ENCODE assay signal across 27 cellular contexts in the genomic region with DNA sequence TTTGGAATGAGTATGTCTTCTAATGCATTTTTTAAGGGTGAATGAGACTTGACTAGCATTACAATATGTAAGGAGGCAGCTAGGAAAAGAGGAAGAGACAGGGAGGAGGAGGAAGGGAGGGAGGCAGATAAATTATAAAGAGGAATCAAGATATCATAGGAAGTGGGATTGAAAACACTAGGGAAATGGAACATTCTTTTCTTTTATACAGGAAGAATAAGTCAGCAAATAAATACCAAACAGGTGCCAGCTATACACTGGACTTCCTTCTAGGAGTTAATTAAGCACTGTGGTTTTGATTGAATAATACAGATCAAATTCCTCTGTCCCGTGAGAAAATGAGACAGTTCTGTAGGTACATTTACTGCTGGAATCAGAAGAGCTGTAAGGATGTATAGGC.
"Had no signal": no experiment of that assay in that cellular context is flagged by ENCODE, and none has a peak within 500 bp of the region (broad histone marks: within the 10 kb centered on the region; RNA-seq: fewer than 3 reads in every experiment).

No MANE protein-coding gene starts in this region.

- H3K36me3 ChIP-seq: adrenal gland, ascending aorta, breast epithelium, esophagus squamous epithelium, gastroesophageal sphincter, heart left ventricle, WERI-Rb-1 had no signal

- H3K27ac ChIP-seq: adrenal gland, ascending aorta, breast epithelium, coronary artery, epithelial cell of prostate, esophagus squamous epithelium, gastroesophageal sphincter, heart left ventricle, WERI-Rb-1 had no signal

- H3K9me3 ChIP-seq: adrenal gland, ascending aorta had no signal

- H3K4me1 ChIP-seq: adrenal gland, ascending aorta, breast epithelium, esophagus squamous epithelium, gastroesophageal sphincter, heart left ventricle had no signal

- H3K27me3 ChIP-seq: adrenal gland, ascending aorta, breast epithelium, esophagus squamous epithelium, gastroesophageal sphincter, heart left ventricle had no signal

- H3K4me3 ChIP-seq: adrenal gland, ascending aorta, breast epithelium, coronary artery, esophagus squamous epithelium, gastroesophageal sphincter, heart left ventricle had no signal

- DNase-seq: activated B cell treated with CpG ODN at 0.5 μM for 24 hours; activated CD4-positive, alpha-beta T cell treated with anti-CD3 and anti-CD28 coated beads for 48 hours; activated CD4-positive, alpha-beta T cell treated with anti-CD3 and anti-CD28 coated beads, Interleukin-2, amount 50 U/mL, for 1 hour; activated CD4-positive, alpha-beta T cell treated with anti-CD3 and anti-CD28 coated beads, Interleukin-2, amount 50 U/mL, for 48 hours; activated CD8-positive, alpha-beta memory T cell treated with anti-CD3 and anti-CD28 coated beads, Interleukin-2, amount 10 ng/mL, durations not matched to agents 7 days and 5 days; activated CD8-positive, alpha-beta memory T cell treated with anti-CD3 and anti-CD28 coated beads, Interleukin-2, amount 50 U/mL, for 4 hours; activated CD8-positive, alpha-beta T cell treated with anti-CD3 and anti-CD28 coated beads, Interleukin-2, amount 10 ng/mL, durations not matched to agents 7 days and 5 days; activated effector memory CD4-positive, alpha-beta T cell treated with anti-CD3 and anti-CD28 coated beads, Interleukin-2, amount 50 U/mL, for 16 hours; activated naive CD4-positive, alpha-beta T cell treated with anti-CD3 and anti-CD28 coated beads for 36 hours; activated naive CD8-positive, alpha-beta T cell treated with anti-CD3 and anti-CD28 coated beads for 36 hours; activated naive CD8-positive, alpha-beta T cell treated with anti-CD3 and anti-CD28 coated beads, Interleukin-2, amount 50 U/mL, for 24 hours; activated T-cell treated with anti-CD3 and anti-CD28 coated beads, Interleukin-2, amount 50 U/mL, for 1 hour; activated T-cell treated with anti-CD3 and anti-CD28 coated beads, Interleukin-2, amount 50 U/mL, for 48 hours; adrenal gland; effector CD4-positive, alpha-beta T cell; effector memory CD8-positive, alpha-beta T cell; esophagus squamous epithelium; foreskin melanocyte; heart left ventricle; T-helper 17 cell; T1000; WERI-Rb-1 had no signal
